ENCODE assay signal across 1 cellular context in the genomic region with DNA sequence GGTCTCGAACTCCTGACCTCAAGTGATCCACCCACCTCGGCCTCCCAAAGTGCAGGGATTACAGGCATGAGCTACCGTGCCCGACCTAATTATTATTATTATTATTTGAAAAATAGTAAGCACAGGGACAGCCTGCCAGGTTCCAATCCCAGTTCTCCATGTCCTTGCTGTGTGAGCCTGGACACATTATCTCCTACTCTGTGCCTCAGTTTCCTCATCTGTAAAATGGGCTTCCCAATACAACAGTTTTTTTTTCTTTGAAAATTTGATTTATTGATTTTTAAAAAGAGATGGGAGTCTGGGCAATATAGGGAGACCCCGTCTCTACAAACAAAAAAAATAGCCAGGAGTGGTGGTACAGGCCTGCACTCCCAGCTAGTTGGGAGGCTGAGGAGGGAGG.
TF ChIP-seq lines count a peak whose summit lies in the region.

No MANE protein-coding gene starts in this region.

TF ChIP-seq in K562, 482 proteins besides CTCF, POLR2A, EP300 and RAD21:
- no peak for TF ChIP-seq STAG1 (CRISPR knock-in tag; IDR thresholded peaks at IDR 0.05; ENCODE audit: borderline replicate concordance)
- no peak for TF ChIP-seq GABPB1 (CRISPR knock-in tag; IDR thresholded peaks at IDR 0.05)
- TF ChIP-seq HDAC2 (IDR thresholded peaks at IDR 0.05): peak; percentile 76; the same call in 1 of the 2 replicates
- TF ChIP-seq CHD4 (IDR thresholded peaks at IDR 0.05; ENCODE audit: insufficient read depth, insufficient replicate concordance, low read depth, low read length, poor library complexity, severe bottlenecking): peak; percentile 19
- TF ChIP-seq POLR3G (IDR thresholded peaks at IDR 0.05; ENCODE audit: extremely low read depth, insufficient read length, insufficient replicate concordance): no peak
- no peak for TF ChIP-seq RREB1 (CRISPR knock-in tag; IDR thresholded peaks at IDR 0.05)
- TF ChIP-seq ZNF561 (CRISPR knock-in tag; conservative IDR thresholded peaks at IDR 0.05): no peak
- TF ChIP-seq NR2C1 (IDR thresholded peaks at IDR 0.05): 0 out of 2 replicates have a peak, but pooled peaks have one; percentile 9
- TF ChIP-seq NR2C1 (tag; IDR thresholded peaks at IDR 0.05): no peak
- 0 out of 4 replicates have a peak, but pooled peaks of 1 of the 2 experiments have one; percentile 42 for TF ChIP-seq RCOR1 (IDR thresholded peaks at IDR 0.05; ENCODE audit: borderline replicate concordance in 1 of 2, low read depth in 2 of 2, low read length in 2 of 2)
- no peak for TF ChIP-seq NCOA6 (IDR thresholded peaks at IDR 0.05)
- no peak for TF ChIP-seq SAP30 (IDR thresholded peaks at IDR 0.05; ENCODE audit: borderline replicate concordance, insufficient read depth, low read depth, low read length, poor library complexity, severe bottlenecking)
- no peak for TF ChIP-seq SNIP1 (IDR thresholded peaks at IDR 0.05; ENCODE audit: low read depth)
- no peak for TF ChIP-seq NFATC3 (IDR thresholded peaks at IDR 0.05)
- TF ChIP-seq MCM7 (IDR thresholded peaks at IDR 0.05): no peak
- no peak for TF ChIP-seq ATF6 (CRISPR knock-in tag; IDR thresholded peaks at IDR 0.05)
- TF ChIP-seq RBM25 (IDR thresholded peaks at IDR 0.05; ENCODE audit: low read depth, low read length, severe bottlenecking): peak; percentile 95
- no peak for TF ChIP-seq RBM14 (IDR thresholded peaks at IDR 0.05; ENCODE audit: borderline replicate concordance, insufficient read depth, low read depth, low read length)
- no peak for TF ChIP-seq ZNF133 (CRISPR knock-in tag; IDR thresholded peaks at IDR 0.05)
- TF ChIP-seq ZBTB7A (IDR thresholded peaks at IDR 0.05; ENCODE audit: borderline replicate concordance, control insufficient read depth, low read depth, low read length): no peak
- TF ChIP-seq, protein P1, sequence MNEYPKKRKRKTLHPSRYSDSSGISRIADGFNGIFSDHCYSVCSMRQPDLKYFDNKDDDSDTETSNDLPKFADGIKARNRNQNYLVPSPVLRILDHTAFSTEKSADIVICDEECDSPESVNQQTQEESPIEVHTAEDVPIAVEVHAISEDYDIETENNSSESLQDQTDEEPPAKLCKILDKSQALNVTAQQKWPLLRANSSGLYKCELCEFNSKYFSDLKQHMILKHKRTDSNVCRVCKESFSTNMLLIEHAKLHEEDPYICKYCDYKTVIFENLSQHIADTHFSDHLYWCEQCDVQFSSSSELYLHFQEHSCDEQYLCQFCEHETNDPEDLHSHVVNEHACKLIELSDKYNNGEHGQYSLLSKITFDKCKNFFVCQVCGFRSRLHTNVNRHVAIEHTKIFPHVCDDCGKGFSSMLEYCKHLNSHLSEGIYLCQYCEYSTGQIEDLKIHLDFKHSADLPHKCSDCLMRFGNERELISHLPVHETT (CRISPR knock-in tag; conservative IDR thresholded peaks at IDR 0.05 in 1 of 2, IDR thresholded peaks at IDR 0.05 in 1 of 2): no peak
- no peak for TF ChIP-seq MYNN (IDR thresholded peaks at IDR 0.05)
- no peak for TF ChIP-seq MYNN (CRISPR knock-in tag; IDR thresholded peaks at IDR 0.05)
- no peak for TF ChIP-seq EWSR1 (IDR thresholded peaks at IDR 0.05; ENCODE audit: borderline replicate concordance, low read depth, partially characterized antibody)
- peak; percentile 83 for TF ChIP-seq ADNP (tag; IDR thresholded peaks at IDR 0.05)
- no peak for TF ChIP-seq KLF1 (tag; IDR thresholded peaks at IDR 0.05)
- TF ChIP-seq HMGN3 (IDR thresholded peaks at IDR 0.05; ENCODE audit: borderline replicate concordance, extremely low read depth, insufficient read length, low read depth, low read length): no peak
- peak; percentile 55; the same call in 1 of the 2 replicates for TF ChIP-seq SMARCA5 (IDR thresholded peaks at IDR 0.05)
- TF ChIP-seq ZNF311 (CRISPR knock-in tag; IDR thresholded peaks at IDR 0.05): no peak
- TF ChIP-seq NBN (IDR thresholded peaks at IDR 0.05; ENCODE audit: low read depth): no peak
- TF ChIP-seq ZC3H4 (CRISPR knock-in tag; IDR thresholded peaks at IDR 0.05; ENCODE audit: borderline replicate concordance): no peak
- TF ChIP-seq CREBBP (IDR thresholded peaks at IDR 0.05; ENCODE audit: low read depth, low read length): no peak
- TF ChIP-seq KDM1A (IDR thresholded peaks at IDR 0.05): peak; percentile 62 to 77
- no peak for TF ChIP-seq NFE2 (IDR thresholded peaks at IDR 0.05; ENCODE audit: low read depth)
- no peak for TF ChIP-seq TEAD1 (CRISPR knock-in tag; IDR thresholded peaks at IDR 0.05)
- no peak for TF ChIP-seq CHD1 (IDR thresholded peaks at IDR 0.05; ENCODE audit: low read length)
- no peak for TF ChIP-seq MAFK (IDR thresholded peaks at IDR 0.05; ENCODE audit: low read length)
- peak; percentile 88 for TF ChIP-seq BCOR (IDR thresholded peaks at IDR 0.05)
- TF ChIP-seq CEBPG (CRISPR knock-in tag; IDR thresholded peaks at IDR 0.05): no peak
- TF ChIP-seq CEBPG (tag; conservative IDR thresholded peaks at IDR 0.05 in 1 of 2, IDR thresholded peaks at IDR 0.05 in 1 of 2): no peak
- TF ChIP-seq BACH1 (tag; IDR thresholded peaks at IDR 0.05): no peak
- no peak for TF ChIP-seq SPI1 (IDR thresholded peaks at IDR 0.05; ENCODE audit: borderline replicate concordance, low read depth, low read length)
- no peak for TF ChIP-seq JUN (IDR thresholded peaks at IDR 0.05; ENCODE audit: borderline replicate concordance, low read depth, low read length)
- TF ChIP-seq JUN (CRISPR knock-in tag; IDR thresholded peaks at IDR 0.05; ENCODE audit: borderline replicate concordance): no peak
- TF ChIP-seq HDGF (IDR thresholded peaks at IDR 0.05): no peak
- TF ChIP-seq HEY1 (CRISPR knock-in tag; IDR thresholded peaks at IDR 0.05; ENCODE audit: borderline replicate concordance): no peak
